Comparison of ENCODE assay signal across 1 cellular context in the genomic region with DNA sequence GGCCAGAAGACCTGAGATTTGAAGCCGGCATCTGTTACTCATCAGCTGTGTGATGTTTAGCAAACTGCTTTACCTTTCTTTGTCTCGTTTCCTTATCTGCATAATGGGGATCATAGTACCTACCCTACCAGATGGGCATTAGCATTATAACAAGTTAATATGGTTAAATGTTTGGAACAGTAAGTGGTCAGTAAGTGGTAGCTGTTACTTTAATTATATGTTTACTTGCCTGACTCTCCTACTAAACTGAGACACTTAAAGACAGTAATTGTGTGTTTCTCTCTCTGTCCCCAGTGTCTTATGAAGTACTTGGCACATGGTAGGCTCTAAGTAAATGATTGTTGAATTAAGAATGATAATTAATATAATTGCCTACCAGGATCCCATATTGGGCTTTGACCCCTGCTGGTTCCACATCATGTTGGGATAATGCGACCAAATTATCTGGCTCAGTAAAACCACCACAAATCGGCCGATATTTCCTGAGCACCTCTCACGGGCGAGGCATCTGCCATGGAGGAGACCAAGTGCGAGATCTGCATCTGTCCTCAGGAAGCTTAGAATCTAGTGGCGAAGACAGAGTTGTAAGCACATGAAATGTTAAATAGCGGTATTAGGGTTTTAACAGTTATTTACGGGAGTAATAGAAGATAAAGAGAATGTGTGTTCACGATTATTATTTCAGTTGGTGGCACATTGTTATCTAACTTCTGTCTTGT.
TF ChIP-seq lines count a peak whose summit lies in the region.

No MANE protein-coding gene starts in this region.

TF ChIP-seq in HEK293, 187 proteins besides CTCF, POLR2A, EP300 and RAD21 (continued from another document):
- no peak for TF ChIP-seq ZFP3 (tag by site-specific recombination; IDR thresholded peaks at IDR 0.05; ENCODE audit: low read depth)
- TF ChIP-seq, protein P1, sequence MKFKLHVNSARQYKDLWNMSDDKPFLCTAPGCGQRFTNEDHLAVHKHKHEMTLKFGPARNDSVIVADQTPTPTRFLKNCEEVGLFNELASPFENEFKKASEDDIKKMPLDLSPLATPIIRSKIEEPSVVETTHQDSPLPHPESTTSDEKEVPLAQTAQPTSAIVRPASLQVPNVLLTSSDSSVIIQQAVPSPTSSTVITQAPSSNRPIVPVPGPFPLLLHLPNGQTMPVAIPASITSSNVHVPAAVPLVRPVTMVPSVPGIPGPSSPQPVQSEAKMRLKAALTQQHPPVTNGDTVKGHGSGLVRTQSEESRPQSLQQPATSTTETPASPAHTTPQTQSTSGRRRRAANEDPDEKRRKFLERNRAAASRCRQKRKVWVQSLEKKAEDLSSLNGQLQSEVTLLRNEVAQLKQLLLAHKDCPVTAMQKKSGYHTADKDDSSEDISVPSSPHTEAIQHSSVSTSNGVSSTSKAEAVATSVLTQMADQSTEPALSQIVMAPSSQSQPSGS (tag by site-specific recombination; IDR thresholded peaks at IDR 0.05; ENCODE audit: low read depth), result no peak
- TF ChIP-seq, protein P2, sequence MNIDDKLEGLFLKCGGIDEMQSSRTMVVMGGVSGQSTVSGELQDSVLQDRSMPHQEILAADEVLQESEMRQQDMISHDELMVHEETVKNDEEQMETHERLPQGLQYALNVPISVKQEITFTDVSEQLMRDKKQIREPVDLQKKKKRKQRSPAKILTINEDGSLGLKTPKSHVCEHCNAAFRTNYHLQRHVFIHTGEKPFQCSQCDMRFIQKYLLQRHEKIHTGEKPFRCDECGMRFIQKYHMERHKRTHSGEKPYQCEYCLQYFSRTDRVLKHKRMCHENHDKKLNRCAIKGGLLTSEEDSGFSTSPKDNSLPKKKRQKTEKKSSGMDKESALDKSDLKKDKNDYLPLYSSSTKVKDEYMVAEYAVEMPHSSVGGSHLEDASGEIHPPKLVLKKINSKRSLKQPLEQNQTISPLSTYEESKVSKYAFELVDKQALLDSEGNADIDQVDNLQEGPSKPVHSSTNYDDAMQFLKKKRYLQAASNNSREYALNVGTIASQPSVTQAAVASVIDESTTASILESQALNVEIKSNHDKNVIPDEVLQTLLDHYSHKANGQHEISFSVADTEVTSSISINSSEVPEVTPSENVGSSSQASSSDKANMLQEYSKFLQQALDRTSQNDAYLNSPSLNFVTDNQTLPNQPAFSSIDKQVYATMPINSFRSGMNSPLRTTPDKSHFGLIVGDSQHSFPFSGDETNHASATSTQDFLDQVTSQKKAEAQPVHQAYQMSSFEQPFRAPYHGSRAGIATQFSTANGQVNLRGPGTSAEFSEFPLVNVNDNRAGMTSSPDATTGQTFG (tag by site-specific recombination; IDR thresholded peaks at IDR 0.05; ENCODE audit: borderline replicate concordance), result no peak
- TF ChIP-seq FEZF1 (tag by site-specific recombination; IDR thresholded peaks at IDR 0.05), result no peak
- TF ChIP-seq TCF7L2 (IDR thresholded peaks at IDR 0.05; ENCODE audit: borderline replicate concordance, low read depth, low read length), result no peak
- no peak for TF ChIP-seq GLIS1 (tag by site-specific recombination; IDR thresholded peaks at IDR 0.05)
- TF ChIP-seq, protein P3, sequence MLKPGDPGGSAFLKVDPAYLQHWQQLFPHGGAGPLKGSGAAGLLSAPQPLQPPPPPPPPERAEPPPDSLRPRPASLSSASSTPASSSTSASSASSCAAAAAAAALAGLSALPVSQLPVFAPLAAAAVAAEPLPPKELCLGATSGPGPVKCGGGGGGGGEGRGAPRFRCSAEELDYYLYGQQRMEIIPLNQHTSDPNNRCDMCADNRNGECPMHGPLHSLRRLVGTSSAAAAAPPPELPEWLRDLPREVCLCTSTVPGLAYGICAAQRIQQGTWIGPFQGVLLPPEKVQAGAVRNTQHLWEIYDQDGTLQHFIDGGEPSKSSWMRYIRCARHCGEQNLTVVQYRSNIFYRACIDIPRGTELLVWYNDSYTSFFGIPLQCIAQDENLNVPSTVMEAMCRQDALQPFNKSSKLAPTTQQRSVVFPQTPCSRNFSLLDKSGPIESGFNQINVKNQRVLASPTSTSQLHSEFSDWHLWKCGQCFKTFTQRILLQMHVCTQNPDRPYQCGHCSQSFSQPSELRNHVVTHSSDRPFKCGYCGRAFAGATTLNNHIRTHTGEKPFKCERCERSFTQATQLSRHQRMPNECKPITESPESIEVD (tag by site-specific recombination; IDR thresholded peaks at IDR 0.05), result 0 out of 2 replicates have a peak, but pooled peaks have one; percentile 12
- no peak for TF ChIP-seq ZNF404 (tag by site-specific recombination; IDR thresholded peaks at IDR 0.05)
- no peak for TF ChIP-seq ZNF211 (tag by site-specific recombination; IDR thresholded peaks at IDR 0.05; ENCODE audit: low read depth)
- no peak for TF ChIP-seq KLF8 (tag by site-specific recombination; IDR thresholded peaks at IDR 0.05)
- no peak for TF ChIP-seq ZNF133 (tag by site-specific recombination; IDR thresholded peaks at IDR 0.05)
- TF ChIP-seq ZNF510 (tag by site-specific recombination; IDR thresholded peaks at IDR 0.05; ENCODE audit: insufficient replicate concordance), result no peak
- TF ChIP-seq, protein P4, sequence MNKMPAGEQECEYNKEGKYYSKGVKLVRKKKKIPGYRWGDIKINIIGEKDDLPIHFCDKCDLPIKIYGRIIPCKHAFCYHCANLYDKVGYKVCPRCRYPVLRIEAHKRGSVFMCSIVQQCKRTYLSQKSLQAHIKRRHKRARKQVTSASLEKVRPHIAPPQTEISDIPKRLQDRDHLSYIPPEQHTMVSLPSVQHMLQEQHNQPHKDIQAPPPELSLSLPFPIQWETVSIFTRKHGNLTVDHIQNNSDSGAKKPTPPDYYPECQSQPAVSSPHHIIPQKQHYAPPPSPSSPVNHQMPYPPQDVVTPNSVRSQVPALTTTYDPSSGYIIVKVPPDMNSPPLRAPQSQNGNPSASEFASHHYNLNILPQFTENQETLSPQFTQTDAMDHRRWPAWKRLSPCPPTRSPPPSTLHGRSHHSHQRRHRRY (tag by site-specific recombination; IDR thresholded peaks at IDR 0.05), result no peak
- TF ChIP-seq ZNF560 (tag by site-specific recombination; IDR thresholded peaks at IDR 0.05; ENCODE audit: borderline replicate concordance), result no peak
- TF ChIP-seq, protein P5, sequence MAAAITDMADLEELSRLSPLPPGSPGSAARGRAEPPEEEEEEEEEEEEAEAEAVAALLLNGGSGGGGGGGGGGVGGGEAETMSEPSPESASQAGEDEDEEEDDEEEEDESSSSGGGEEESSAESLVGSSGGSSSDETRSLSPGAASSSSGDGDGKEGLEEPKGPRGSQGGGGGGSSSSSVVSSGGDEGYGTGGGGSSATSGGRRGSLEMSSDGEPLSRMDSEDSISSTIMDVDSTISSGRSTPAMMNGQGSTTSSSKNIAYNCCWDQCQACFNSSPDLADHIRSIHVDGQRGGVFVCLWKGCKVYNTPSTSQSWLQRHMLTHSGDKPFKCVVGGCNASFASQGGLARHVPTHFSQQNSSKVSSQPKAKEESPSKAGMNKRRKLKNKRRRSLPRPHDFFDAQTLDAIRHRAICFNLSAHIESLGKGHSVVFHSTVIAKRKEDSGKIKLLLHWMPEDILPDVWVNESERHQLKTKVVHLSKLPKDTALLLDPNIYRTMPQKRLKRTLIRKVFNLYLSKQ (tag by site-specific recombination; IDR thresholded peaks at IDR 0.05; ENCODE audit: borderline replicate concordance), result no peak
- no peak for TF ChIP-seq KLF10 (tag by site-specific recombination; IDR thresholded peaks at IDR 0.05)
- peak; percentile 20; the same call in 1 of the 2 replicates for TF ChIP-seq OSR2 (tag by site-specific recombination; IDR thresholded peaks at IDR 0.05)
- TF ChIP-seq YY2 (tag by site-specific recombination; IDR thresholded peaks at IDR 0.05), result no peak
- TF ChIP-seq, protein P6, sequence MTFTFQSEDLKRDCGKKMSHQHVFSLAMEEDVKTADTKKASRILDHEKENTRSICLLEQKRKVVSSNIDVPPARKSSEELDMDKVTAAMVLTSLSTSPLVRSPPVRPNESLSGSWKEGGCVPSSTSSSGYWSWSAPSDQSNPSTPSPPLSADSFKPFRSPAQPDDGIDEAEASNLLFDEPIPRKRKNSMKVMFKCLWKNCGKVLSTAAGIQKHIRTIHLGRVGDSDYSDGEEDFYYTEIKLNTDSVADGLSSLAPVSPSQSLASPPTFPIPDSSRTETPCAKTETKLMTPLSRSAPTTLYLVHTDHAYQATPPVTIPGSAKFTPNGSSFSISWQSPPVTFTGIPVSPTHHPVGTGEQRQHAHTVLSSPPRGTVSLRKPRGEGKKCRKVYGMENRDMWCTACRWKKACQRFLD (tag by site-specific recombination; IDR thresholded peaks at IDR 0.05), result no peak
